Comparison of ENCODE assay signal across 27 cellular contexts in the genomic region with DNA sequence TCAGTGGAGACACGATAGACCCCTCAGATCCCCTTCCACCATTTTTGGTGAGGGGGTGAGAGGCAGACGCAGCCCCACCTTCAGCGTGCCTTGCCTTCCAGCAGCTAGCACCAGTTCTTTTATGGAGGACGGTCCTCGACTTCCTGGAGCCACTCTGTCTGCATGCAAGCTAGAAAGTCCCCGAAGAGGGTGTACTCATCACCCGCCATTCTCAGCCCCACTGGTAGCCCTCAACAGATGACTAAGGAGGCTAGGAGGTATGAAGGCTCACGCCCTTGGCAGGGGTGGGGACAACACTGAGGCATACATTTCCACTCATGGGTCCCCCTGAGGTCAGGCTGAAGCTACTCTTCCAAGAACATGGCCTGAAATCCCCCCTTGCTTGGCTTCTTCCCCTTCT.
"Had no signal": no experiment of that assay in that cellular context is flagged by ENCODE, and none has a peak within 500 bp of the region (broad histone marks: within the 10 kb centered on the region; RNA-seq: fewer than 3 reads in every experiment).

No MANE protein-coding gene starts in this region.

- H3K27ac ChIP-seq: esophagus squamous epithelium, left ventricle myocardium inferior, ovary, prostate gland, sigmoid colon, tibial nerve had no signal

- H3K36me3 ChIP-seq: esophagus squamous epithelium, left ventricle myocardium inferior, ovary, prostate gland, sigmoid colon, tibial nerve had no signal

- H3K4me1 ChIP-seq: esophagus squamous epithelium, left ventricle myocardium inferior, prostate gland, sigmoid colon, tibial nerve had no signal

- H3K9me3 ChIP-seq: esophagus squamous epithelium, left ventricle myocardium inferior, ovary, prostate gland, sigmoid colon, tibial nerve had no signal

- H3K27me3 ChIP-seq: ovary had no signal

- H3K4me3 ChIP-seq: esophagus squamous epithelium, left ventricle myocardium inferior, lung, ovary, prostate gland, sigmoid colon, tibial nerve had no signal

- ATAC-seq: activated naive CD8-positive, alpha-beta T cell treated with anti-CD3 and anti-CD28 coated beads, Interleukin-2, amount 50 U/mL, for 24 hours had no signal

- DNase-seq: activated CD4-positive, alpha-beta memory T cell treated with anti-CD3 and anti-CD28 coated beads, Interleukin-2, amount 10 ng/mL, durations not matched to agents 7 days and 5 days; activated CD4-positive, alpha-beta T cell treated with anti-CD3 and anti-CD28 coated beads for 1 hour; activated CD4-positive, alpha-beta T cell treated with anti-CD3 and anti-CD28 coated beads, Interleukin-2, amount 10 ng/mL, durations not matched to agents 7 days and 5 days; activated CD8-positive, alpha-beta memory T cell treated with anti-CD3 and anti-CD28 coated beads, Interleukin-2, amount 50 U/mL, for 48 hours; activated gamma-delta T cell; activated naive CD4-positive, alpha-beta T cell treated with anti-CD3 and anti-CD28 coated beads, Interleukin-2, amount 50 U/mL, for 16 hours; activated naive CD8-positive, alpha-beta T cell treated with anti-CD3 and anti-CD28 coated beads, Interleukin-2, amount 50 U/mL, for 24 hours; activated T-cell treated with anti-CD3 and anti-CD28 coated beads, Interleukin-2, amount 50 U/mL, for 24 hours; amygdala; central memory CD4-positive, alpha-beta T cell; effector CD4-positive, alpha-beta T cell; esophagus squamous epithelium; foreskin melanocyte; left ventricle myocardium inferior; mesendoderm; nephron progenitor cell; ovary; retina; sigmoid colon; small intestine; stimulated activated CD4-positive, alpha-beta T cell treated with anti-CD3 and anti-CD28 coated beads, Interleukin-15, amount 100 ng/mL, for 24 hours; stimulated activated CD4-positive, alpha-beta T cell treated with anti-CD3 and anti-CD28 coated beads, Interleukin-2, amount 100 ng/mL, for 24 hours; stimulated activated naive CD4-positive, alpha-beta T cell; T-helper 1 cell had no signal
